ENCODE assay signal across 21 cellular contexts in genomic region chr22:22366478-22366988, GRCh38.
"Had no signal": no experiment of that assay in that cellular context is flagged by ENCODE, and none has a peak within 500 bp of the region (broad histone marks: within the 10 kb centered on the region; RNA-seq: fewer than 3 reads in every experiment).

No MANE protein-coding gene starts in this region.

- H3K27ac ChIP-seq: ascending aorta, left lung had no signal

- ATAC-seq: activated CD8-positive, alpha-beta T cell treated with anti-CD3 and anti-CD28 coated beads, Interleukin-2, amount 10 ng/mL, durations not matched to agents 7 days and 5 days; left lung had no signal

- H3K4me1 Mint-ChIP-seq: activated naive CD4-positive, alpha-beta T cell treated with anti-CD3 and anti-CD28 coated beads, Interleukin-2, amount 10 ng/mL, durations not matched to agents 7 days and 5 days had no signal

- H3K27me3 ChIP-seq: ascending aorta, spleen had no signal

- H3K36me3 Mint-ChIP-seq: activated naive CD4-positive, alpha-beta T cell treated with anti-CD3 and anti-CD28 coated beads, Interleukin-2, amount 10 ng/mL, durations not matched to agents 7 days and 5 days had no signal

- DNase-seq: activated CD4-positive, alpha-beta T cell treated with anti-CD3 and anti-CD28 coated beads for 4 hours; activated CD8-positive, alpha-beta T cell treated with anti-CD3 and anti-CD28 coated beads, Interleukin-2, amount 10 ng/mL, durations not matched to agents 7 days and 5 days; activated naive CD4-positive, alpha-beta T cell treated with anti-CD3 and anti-CD28 coated beads, Interleukin-2, amount 10 ng/mL, durations not matched to agents 7 days and 5 days; activated T-cell treated with anti-CD3 and anti-CD28 coated beads, Interleukin-2, amount 50 U/mL, for 24 hours; cerebellar nuclear complex; cortex of kidney; erythroblast; head of caudate nucleus; kidney; left lung; mammary epithelial cell; occipital lobe; posterior cingulate gyrus; retina; spleen; stimulated activated CD4-positive, alpha-beta T cell treated with anti-CD3 and anti-CD28 coated beads, Interleukin-4, amount 100 ng/mL, for 4 hours; stimulated activated naive CD4-positive, alpha-beta T cell had no signal

- H3K27ac Mint-ChIP-seq: activated CD8-positive, alpha-beta T cell treated with anti-CD3 and anti-CD28 coated beads, Interleukin-2, amount 10 ng/mL, durations not matched to agents 7 days and 5 days; activated naive CD4-positive, alpha-beta T cell treated with anti-CD3 and anti-CD28 coated beads, Interleukin-2, amount 10 ng/mL, durations not matched to agents 7 days and 5 days; activated T-cell treated with anti-CD3 and anti-CD28 coated beads, Interleukin-2, amount 50 U/mL, for 24 hours had no signal

- H3K9me3 Mint-ChIP-seq: activated naive CD4-positive, alpha-beta T cell treated with anti-CD3 and anti-CD28 coated beads, Interleukin-2, amount 10 ng/mL, durations not matched to agents 7 days and 5 days; activated T-cell treated with anti-CD3 and anti-CD28 coated beads, Interleukin-2, amount 50 U/mL, for 24 hours had no signal

- H3K4me1 ChIP-seq: ascending aorta, left lung had no signal

- H3K4me3 ChIP-seq: ascending aorta, left lung, spleen had no signal

- FAIRE-seq: endometrium, frontal cortex, kidney, TTC549 had no signal

- H3K9me3 ChIP-seq: ascending aorta, left lung, spleen had no signal

- H3K4me3 Mint-ChIP-seq: activated CD8-positive, alpha-beta T cell treated with anti-CD3 and anti-CD28 coated beads, Interleukin-2, amount 10 ng/mL, durations not matched to agents 7 days and 5 days; activated naive CD4-positive, alpha-beta T cell treated with anti-CD3 and anti-CD28 coated beads, Interleukin-2, amount 10 ng/mL, durations not matched to agents 7 days and 5 days; activated T-cell treated with anti-CD3 and anti-CD28 coated beads, Interleukin-2, amount 50 U/mL, for 24 hours had no signal

- H3K36me3 ChIP-seq: ascending aorta, left lung, spleen had no signal
